In the genomic region with DNA sequence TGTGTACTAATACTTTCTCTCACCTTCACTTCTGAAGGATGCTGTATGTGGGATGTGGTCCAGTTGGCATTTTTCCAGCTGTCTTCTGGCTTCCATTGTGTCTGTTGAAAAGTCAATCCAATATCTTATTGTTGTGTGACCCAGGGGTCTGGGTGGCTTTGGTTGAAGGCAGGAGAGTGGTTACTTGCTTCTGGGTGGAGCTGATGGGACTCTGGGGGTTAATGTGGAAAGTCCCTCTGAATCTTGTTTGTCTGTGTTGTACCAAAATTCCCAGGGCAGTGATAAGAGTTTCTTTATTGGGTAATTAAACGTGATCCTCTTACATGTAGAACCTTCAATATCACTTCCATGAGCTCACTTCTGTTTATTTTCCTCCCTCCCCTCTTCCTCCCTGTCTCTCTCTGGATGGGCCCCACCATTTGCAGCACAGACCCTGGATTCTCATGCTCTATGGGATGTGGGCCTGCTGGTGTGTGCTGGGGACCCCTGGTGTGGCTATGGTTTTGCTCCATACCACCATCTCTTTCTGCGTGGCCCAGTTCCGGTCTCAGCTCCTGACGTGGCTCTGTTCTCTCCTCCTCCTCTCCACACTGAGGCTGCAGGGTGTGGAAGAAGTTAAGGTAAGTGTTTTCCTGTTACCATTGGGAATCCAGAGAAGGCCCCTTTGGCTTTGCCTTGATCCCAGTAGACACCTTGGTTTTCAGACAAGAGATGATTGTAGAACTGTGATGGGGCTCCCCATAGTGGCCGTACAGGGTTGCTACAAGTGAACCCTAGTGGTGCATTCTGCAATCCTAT, we compare ENCODE assay signal across 7 cellular contexts.
DNase-seq lines count a peak whose midpoint lies in the region; ATAC-seq and TF ChIP-seq lines count a peak whose summit lies in the region.

No MANE protein-coding gene starts in this region.

- ATAC-seq in Right ventricle myocardium superior (ENCODE audit: poor library complexity) = peak; percentile 94

- no peak overlapping the region for H4K8ac ChIP-seq in H9 (replicated peaks; ENCODE audit: insufficient read length, low read depth, low read length)

- H3K79me2 ChIP-seq in H9 (ENCODE audit: insufficient read depth, low read length) = no peaks in the 10 kb centered on the region

- no peak overlapping the region for H3T11ph ChIP-seq in H9 (ENCODE audit: low read length)

- peak overlapping the region in 1 of 3 experiments; percentile 88; a peak in 3 of 7 replicates for H3K27ac Mint-ChIP-seq in H9

- H3K27me3 ChIP-seq in H9 (ENCODE audit: insufficient read depth, low read length) = no peaks in the 10 kb centered on the region

- TF ChIP-seq CTCF in GM12874 (IDR thresholded peaks at IDR 0.05; ENCODE audit: insufficient read depth, low read depth, low read length) (peak; percentile 84), H9 (conservative IDR thresholded peaks at IDR 0.05) (peak; percentile 87), LNCAP (IDR thresholded peaks at IDR 0.05) (peak; percentile 94)

- H2AFZ ChIP-seq in H9 (ENCODE audit: low read length) = no peak overlapping the region

- peaks cover 0 to 4% (median 0%) of the 10 kb centered on the region in 3 experiments; a peak in 3 of 7 replicates for H3K36me3 Mint-ChIP-seq in H9 (ENCODE audit: insufficient read depth in 1 of 3, low read depth in 3 of 3)

- no peak overlapping the region for H3K4ac ChIP-seq in H9 (ENCODE audit: low read depth, low read length)

- no peak overlapping the region for H3K4me2 ChIP-seq in H9 (ENCODE audit: insufficient read depth, insufficient read length, low read length)

- H3K27me3 Mint-ChIP-seq in H9 (ENCODE audit: low read depth) = peaks cover 3% of the 10 kb centered on the region

- H3K4me1 Mint-ChIP-seq in H9 = peaks cover 11 to 14% of the 10 kb centered on the region in 2 experiments

- no peaks in the 10 kb centered on the region for H3K4me1 ChIP-seq in H9 (ENCODE audit: insufficient read depth, low read length)

- no peak overlapping the region for H2BK20ac ChIP-seq in H9 (ENCODE audit: low read depth, low read length, poor library complexity, severe bottlenecking)

- H3K56ac ChIP-seq in H9 (ENCODE audit: insufficient read length, low read depth, low read length) = no peak overlapping the region

- no peaks in the 10 kb centered on the region for H3K23me2 ChIP-seq in H9 (ENCODE audit: insufficient read length, low read depth, low read length, poor library complexity, severe bottlenecking)

- peaks cover 0 to 3% of the 10 kb centered on the region in 2 experiments; a peak in 2 of 5 replicates for H3K9me3 Mint-ChIP-seq in H9

- H3K9me3 ChIP-seq in H9 (ENCODE audit: control insufficient read depth, low read depth, low read length) = no peaks in the 10 kb centered on the region

- no peak overlapping the region for H2BK15ac ChIP-seq in H9 (ENCODE audit: low read depth, low read length)

- H2BK120ac ChIP-seq in H9 (ENCODE audit: low read depth, low read length, poor library complexity, severe bottlenecking) = no peak overlapping the region

- intact Hi-C loops in Right ventricle myocardium superior (cut with DNase I) = loop anchor here (5.0 kb wide), 1 partner anchor 258 kb away; no protein-coding TSS in a partner anchor

- peak overlapping the region; percentile 63 for H3K18ac ChIP-seq in H9 (ENCODE audit: insufficient read length, low read depth, low read length)

- no peaks in the 10 kb centered on the region for H4K20me1 ChIP-seq in H9 (ENCODE audit: control insufficient read depth, insufficient read depth, insufficient read length)

- H3K27ac ChIP-seq in H9 (ENCODE audit: insufficient read length, low read depth, low read length) = no peak overlapping the region

- H3K23ac ChIP-seq in H9 (ENCODE audit: insufficient read length, low read depth, low read length) = no peak overlapping the region

- H3K4me3 Mint-ChIP-seq in H9 = no peak overlapping the region

- no peak overlapping the region for H4K5ac ChIP-seq in H9 (ENCODE audit: insufficient read length, low read depth, low read length)

- H3K79me1 ChIP-seq in H9 (ENCODE audit: insufficient read depth, low read depth, low read length, poor library complexity, severe bottlenecking) = no peaks in the 10 kb centered on the region

- no peak overlapping the region for H2BK5ac ChIP-seq in H9 (ENCODE audit: insufficient read length, low read length)

- H2BK12ac ChIP-seq in H9 (ENCODE audit: insufficient read length, low read depth, low read length) = no peak overlapping the region

- DNase-seq in H9 (peak; percentile 79), SIG-M5 (lab: John Stamatoyannopoulos, UW) (peak; percentile 21), Right ventricle myocardium superior (peak; percentile 61), putamen (ENCODE audit: low spot score) (peak; percentile 63)
- peak; percentile 42 for DNase-seq in activated naive CD4-positive, alpha-beta T cell treated with anti-CD3 and anti-CD28 coated beads, Interleukin-2, amount 50 U/mL, for 16 hours

- peak overlapping the region; percentile 51; the same call in 1 of the 2 replicates for H3K14ac ChIP-seq in H9 (ENCODE audit: insufficient read depth, low read length)

- H3K9ac ChIP-seq in H9 (ENCODE audit: extremely low read depth, insufficient read length, low read length) = no peak overlapping the region

- no CpG with 5 or more reads among the region's 5 CpGs for WGBS in H9 (ENCODE audit: extremely low coverage, insufficient read length, low lambda C conversion rate)

- no peak overlapping the region for H4K91ac ChIP-seq in H9 (ENCODE audit: insufficient read length, low read depth, low read length)

- H2AK5ac ChIP-seq in H9 (ENCODE audit: insufficient read length, low read length) = no peak overlapping the region

Comparison
In these comparisons a context has a peak if more than half of its experiments do, and no peak if none do; other contexts are left out.
1. DNase-seq: peak in every context shown above with its lines; median percentile 79 in H9; 63 in putamen; 61 in Right ventricle myocardium superior; 42 in activated naive CD4-positive, alpha-beta T cell treated with anti-CD3 and anti-CD28 coated beads, Interleukin-2, amount 50 U/mL, for 16 hours; 21 in SIG-M5.